Comparison of ENCODE assay signal across 8 cellular contexts in the genomic region with DNA sequence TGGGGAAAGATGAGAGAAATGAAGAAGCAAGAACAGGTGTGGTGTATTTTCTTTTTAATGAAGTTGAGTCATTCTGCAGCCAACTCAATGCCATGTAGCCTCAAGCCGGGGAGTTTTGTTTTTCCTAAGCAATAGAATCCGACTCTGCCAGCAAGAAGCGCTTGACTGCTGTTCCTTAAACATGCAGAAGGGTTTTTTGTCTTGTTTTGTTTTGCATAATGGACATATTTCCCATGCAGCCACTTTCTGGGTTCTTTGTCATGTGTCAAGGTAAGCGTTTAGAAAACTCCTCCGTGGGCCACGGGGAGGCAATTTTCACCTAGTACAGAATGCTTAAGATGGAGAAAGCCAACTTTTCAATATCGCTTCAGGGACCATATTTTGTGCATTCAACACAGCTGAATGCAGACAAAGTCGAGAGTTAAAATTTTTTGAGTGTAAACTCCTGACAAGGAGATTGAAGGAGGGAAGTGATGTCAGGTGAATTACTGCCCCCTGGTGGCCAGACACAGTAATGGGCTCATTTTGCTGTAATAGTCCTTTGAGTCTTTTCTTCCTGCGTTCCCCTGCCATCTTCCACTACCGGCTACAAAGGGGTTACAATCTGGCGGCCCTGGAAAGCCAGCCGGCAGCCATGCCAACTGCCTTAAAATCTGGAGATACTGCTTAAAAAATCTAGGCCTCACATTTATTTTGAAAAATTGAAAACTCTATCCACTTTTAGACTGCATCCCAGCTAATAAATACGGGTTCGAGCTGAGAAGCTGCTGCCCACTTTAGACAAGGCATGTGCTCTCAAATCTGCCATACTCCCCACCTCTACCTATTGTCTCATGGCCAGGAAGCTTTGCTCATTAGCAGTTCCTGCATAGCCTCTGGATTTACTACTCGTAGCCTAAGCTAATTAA. TPM values are rescaled to one million over a fixed set of nuclear protein-coding genes. Genes with fewer than 3 reads are reported as not detected.
DNase-seq lines count a peak whose midpoint lies in the region; ATAC-seq, FAIRE-seq and TF ChIP-seq lines count a peak whose summit lies in the region.

No MANE protein-coding gene starts in this region.

- H3K9me3 ChIP-seq in SJCRH30 (replicated peaks) (no peaks in the 10 kb centered on the region), heart right ventricle (peaks cover 0 to 4% (median 0%) of the 10 kb centered on the region in 11 donors)

- H3K36me3 Mint-ChIP-seq in activated naive CD4-positive, alpha-beta T cell treated with anti-CD3 and anti-CD28 coated beads, Interleukin-2, amount 10 ng/mL, durations not matched to agents 7 days and 5 days: peaks cover 3% of the 10 kb centered on the region
- no peaks in the 10 kb centered on the region for H3K36me3 Mint-ChIP-seq in progenitor cell of endocrine pancreas (ENCODE audit: insufficient read depth)

- H3K9me3 Mint-ChIP-seq in activated naive CD4-positive, alpha-beta T cell treated with anti-CD3 and anti-CD28 coated beads, Interleukin-2, amount 10 ng/mL, durations not matched to agents 7 days and 5 days: no peaks in the 10 kb centered on the region
- no peaks in the 10 kb centered on the region for H3K9me3 Mint-ChIP-seq in progenitor cell of endocrine pancreas (ENCODE audit: low read depth)

- peak overlapping the region; percentile 52 for H3K27ac Mint-ChIP-seq in activated naive CD4-positive, alpha-beta T cell treated with anti-CD3 and anti-CD28 coated beads, Interleukin-2, amount 10 ng/mL, durations not matched to agents 7 days and 5 days
- H3K27ac Mint-ChIP-seq in progenitor cell of endocrine pancreas: no peak overlapping the region

- ATAC-seq in heart right ventricle: no peak
- ATAC-seq in HG03354 (IDR thresholded peaks at IDR 0.05; ENCODE audit: poor library complexity, severe bottlenecking, unreplicated experiment): no peak

- H3K27ac ChIP-seq in SJCRH30 (no peak overlapping the region), heart right ventricle (no peak overlapping the region)

- FAIRE-seq in urothelium cell line (lab: Jason Lieb, UNC): no peak

- H3K4me3 ChIP-seq in GM12864 (ENCODE audit: low read depth, low read length) (peak overlapping the region; percentile 40), SJCRH30 (no peak overlapping the region), heart right ventricle (no peak overlapping the region)

- intact Hi-C loops in heart right ventricle (cut with DNase I): loop anchor here in 6 of 10 donors (2.0 to 10.0 kb wide), 5 partner anchors 415 to 595 kb away; no protein-coding TSS in a partner anchor

- peaks cover 33% of the 10 kb centered on the region for H3K4me1 Mint-ChIP-seq in activated naive CD4-positive, alpha-beta T cell treated with anti-CD3 and anti-CD28 coated beads, Interleukin-2, amount 10 ng/mL, durations not matched to agents 7 days and 5 days
- peaks cover 4% of the 10 kb centered on the region for H3K4me1 Mint-ChIP-seq in progenitor cell of endocrine pancreas (ENCODE audit: low read depth)

- DNase-seq in GM12864 (ENCODE audit: low read depth): peak; percentile 67
- DNase-seq in LoVo (ENCODE audit: low spot score): peak; percentile 81
- peak; percentile 58 to 85 for DNase-seq in SJCRH30
- peak; percentile 85 for DNase-seq in activated naive CD4-positive, alpha-beta T cell treated with anti-CD3 and anti-CD28 coated beads, Interleukin-2, amount 10 ng/mL, durations not matched to agents 7 days and 5 days
- peak; percentile 39 to 59 for DNase-seq in heart right ventricle
- DNase-seq in progenitor cell of endocrine pancreas (ENCODE audit: low spot score, unreplicated experiment): peak; percentile 67
- peak; percentile 44 for DNase-seq in urothelium cell line (ENCODE audit: low spot score)

- CTCF ChIA-PET in activated naive CD4-positive, alpha-beta T cell treated with anti-CD3 and anti-CD28 coated beads, Interleukin-2, amount 10 ng/mL, durations not matched to agents 7 days and 5 days (lab: Charles Lee): interaction anchor here (0.9 to 1.7 kb wide), 10 partner anchors 10 to 611 kb away, joined by 3 to 8 read pairs (median 3); no protein-coding TSS in a partner anchor

- no peaks in the 10 kb centered on the region for H3K27me3 ChIP-seq in SJCRH30
- peaks cover 0 to 8% (median 0%) of the 10 kb centered on the region in 7 donors for H3K27me3 ChIP-seq in heart right ventricle

- H3K4me3 Mint-ChIP-seq in activated naive CD4-positive, alpha-beta T cell treated with anti-CD3 and anti-CD28 coated beads, Interleukin-2, amount 10 ng/mL, durations not matched to agents 7 days and 5 days: no peak overlapping the region
- H3K4me3 Mint-ChIP-seq in progenitor cell of endocrine pancreas (ENCODE audit: low read depth): no peak overlapping the region

- H3K36me3 ChIP-seq in SJCRH30 (no peaks in the 10 kb centered on the region), heart right ventricle (peaks cover 0 to 2% (median 0%) of the 10 kb centered on the region in 9 donors)

- H3K4me1 ChIP-seq in SJCRH30 (peaks cover 5% of the 10 kb centered on the region; the same call in 1 of the 2 replicates), heart right ventricle (peaks cover 0 to 29% (median 16%) of the 10 kb centered on the region in 9 donors)

- H3K27me3 Mint-ChIP-seq in activated naive CD4-positive, alpha-beta T cell treated with anti-CD3 and anti-CD28 coated beads, Interleukin-2, amount 10 ng/mL, durations not matched to agents 7 days and 5 days: peaks cover 8% of the 10 kb centered on the region
- H3K27me3 Mint-ChIP-seq in progenitor cell of endocrine pancreas: peaks cover 3% of the 10 kb centered on the region

- TF ChIP-seq CTCF in GM12864 (IDR thresholded peaks at IDR 0.05; ENCODE audit: low read depth, low read length, missing control alignments): peak; percentile 87
- TF ChIP-seq CTCF in heart right ventricle (IDR thresholded peaks at IDR 0.05): peak; percentile 85 to 94 (median 90)
- peak; percentile 87 for TF ChIP-seq CTCF in progenitor cell of endocrine pancreas (IDR thresholded peaks at IDR 0.05; ENCODE audit: unreplicated experiment)

- WGBS in heart right ventricle, 2 donors: 32 to 35% methylated on average over 15 of the region's 15 CpGs

RNA-seq across cellular contexts. Expression of a gene that starts 3.2 kb away (rescaled TPM):
- total RNA-seq in SJCRH30 (2014; rRNA removed; shearing (Covaris generic)): 2.4 and 2.9 TPM in 2 replicates
- total RNA-seq in heart right ventricle (1 to 10 TPM; 2.1 to 4.4 (median 2.8) TPM), progenitor cell of endocrine pancreas (3.6 and 3.7 TPM in 2 replicates)
- polyA plus RNA-seq in heart right ventricle: 1 to 10 TPM; 2.1 to 3.7 TPM

RNA-seq across cellular contexts. Expression of a gene that starts 49.1 kb away (rescaled TPM):
- total RNA-seq in SJCRH30 (2014; rRNA removed; shearing (Covaris generic)): 101 and 104 TPM in 2 replicates
- 10 to 100 TPM; 20.7 to 38.0 (median 25.2) TPM for total RNA-seq in heart right ventricle
- polyA plus RNA-seq in heart right ventricle: 10 to 100 TPM; 13.5 to 18.3 TPM
- total RNA-seq in progenitor cell of endocrine pancreas: 74.5 and 87.6 TPM in 2 replicates

RNA-seq across cellular contexts. Expression of a gene that starts 50.5 kb away (rescaled TPM):
- 65.0 and 70.1 TPM in 2 replicates for total RNA-seq in SJCRH30 (2014; rRNA removed; shearing (Covaris generic))
- total RNA-seq in heart right ventricle: 100 to 1,000 TPM; 321 to 630 (median 522) TPM
- 100 to 1,000 TPM; 164 to 215 TPM for polyA plus RNA-seq in heart right ventricle
- 57.4 and 69.7 TPM in 2 replicates for total RNA-seq in progenitor cell of endocrine pancreas
